In genomic region chr2:9884436-9884835, GRCh38 we compare ENCODE assay signal across 27 cellular contexts.
"Had no signal": no experiment of that assay in that cellular context is flagged by ENCODE, and none has a peak within 500 bp of the region (broad histone marks: within the 10 kb centered on the region; RNA-seq: fewer than 3 reads in every experiment).

No MANE protein-coding gene starts in this region.

- H3K4me2 ChIP-seq: KMS-11, SK-N-SH had no signal

- H3K27me3 Mint-ChIP-seq: activated CD8-positive, alpha-beta T cell treated with anti-CD3 and anti-CD28 coated beads for 36 hours; activated naive CD4-positive, alpha-beta T cell treated with anti-CD3 and anti-CD28 coated beads, Interleukin-2, amount 10 ng/mL, durations not matched to agents 7 days and 5 days; activated naive CD8-positive, alpha-beta T cell treated with anti-CD3 and anti-CD28 coated beads for 36 hours had no signal

- H3K27ac Mint-ChIP-seq: activated CD8-positive, alpha-beta T cell treated with anti-CD3 and anti-CD28 coated beads for 36 hours; activated naive CD4-positive, alpha-beta T cell treated with anti-CD3 and anti-CD28 coated beads, Interleukin-2, amount 10 ng/mL, durations not matched to agents 7 days and 5 days; activated naive CD8-positive, alpha-beta T cell treated with anti-CD3 and anti-CD28 coated beads for 36 hours; activated T-cell treated with anti-CD3 and anti-CD28 coated beads, Interleukin-2, amount 50 U/mL, for 72 hours; activated T-helper 2 cell treated with anti-CD3 and anti-CD28 coated beads, Interferon-gamma antibody, Interleukin-2, Interleukin-4, amounts not matched to agents 10 μg/mL and 5 μg/mL and 100 μg/mL, durations not matched to agents 14 hours and 24 hours and 36 hours had no signal

- H3K27me3 ChIP-seq: brain microvascular endothelial cell, cardiac muscle cell had no signal

- H3K9me3 ChIP-seq: SK-N-SH had no signal

- ATAC-seq: activated CD4-positive, CD25-positive, alpha-beta regulatory T cell treated with anti-CD3 and anti-CD28 coated beads, Interleukin-2, amount 50 U/mL, for 24 hours; activated CD8-positive, alpha-beta T cell treated with anti-CD3 and anti-CD28 coated beads for 36 hours; activated T-cell treated with anti-CD3 and anti-CD28 coated beads, Interleukin-2, amount 50 U/mL, for 72 hours; Right ventricle myocardium inferior had no signal

- H3K4me3 ChIP-seq: cardiac muscle cell had no signal

- DNase-seq: activated CD4-positive, alpha-beta T cell treated with anti-CD3 and anti-CD28 coated beads for 4 hours; activated CD8-positive, alpha-beta memory T cell treated with anti-CD3 and anti-CD28 coated beads, Interleukin-2, amount 50 U/mL, for 4 hours; activated CD8-positive, alpha-beta T cell treated with anti-CD3 and anti-CD28 coated beads for 36 hours; activated gamma-delta T cell treated with Interleukin-2 at 50 U/mL for 16 hours; activated naive CD4-positive, alpha-beta T cell treated with anti-CD3 and anti-CD28 coated beads, Interleukin-2, amount 10 ng/mL, durations not matched to agents 7 days and 5 days; activated naive CD8-positive, alpha-beta T cell treated with anti-CD3 and anti-CD28 coated beads for 36 hours; activated T-cell treated with anti-CD3 and anti-CD28 coated beads, Interleukin-2, amount 50 U/mL, for 72 hours; brain microvascular endothelial cell; MV-4-11; NCI-H1092 treated with DMSO at 0.1 percent for 48 hours; NCI-H1417 treated with DMSO at 0.1 percent for 48 hours; NCI-H1694; NCI-H2029; NCI-H2107; NCI-H2171 treated with DMSO at 0.1 percent for 48 hours; NCI-H226; NCI-H510A; NCI-H526 treated with DMSO at 0.1 percent for 48 hours; NK-92 treated with Interleukin-12 subunit alpha and Interleukin-12 subunit beta, amount 100 ng/mL, for 24 hours; SK-N-SH; T-helper 1 cell; WERI-Rb-1 had no signal

- H3K4me3 Mint-ChIP-seq: activated CD8-positive, alpha-beta T cell treated with anti-CD3 and anti-CD28 coated beads for 36 hours; activated naive CD4-positive, alpha-beta T cell treated with anti-CD3 and anti-CD28 coated beads, Interleukin-2, amount 10 ng/mL, durations not matched to agents 7 days and 5 days; activated naive CD8-positive, alpha-beta T cell treated with anti-CD3 and anti-CD28 coated beads for 36 hours; activated T-cell treated with anti-CD3 and anti-CD28 coated beads, Interleukin-2, amount 50 U/mL, for 72 hours had no signal

- H3K9ac ChIP-seq: KMS-11, SK-N-SH had no signal

- H3K27ac ChIP-seq: brain microvascular endothelial cell, cardiac muscle cell, KMS-11, WERI-Rb-1 had no signal
